Comparison of ENCODE assay signal across 16 cellular contexts in the genomic region with DNA sequence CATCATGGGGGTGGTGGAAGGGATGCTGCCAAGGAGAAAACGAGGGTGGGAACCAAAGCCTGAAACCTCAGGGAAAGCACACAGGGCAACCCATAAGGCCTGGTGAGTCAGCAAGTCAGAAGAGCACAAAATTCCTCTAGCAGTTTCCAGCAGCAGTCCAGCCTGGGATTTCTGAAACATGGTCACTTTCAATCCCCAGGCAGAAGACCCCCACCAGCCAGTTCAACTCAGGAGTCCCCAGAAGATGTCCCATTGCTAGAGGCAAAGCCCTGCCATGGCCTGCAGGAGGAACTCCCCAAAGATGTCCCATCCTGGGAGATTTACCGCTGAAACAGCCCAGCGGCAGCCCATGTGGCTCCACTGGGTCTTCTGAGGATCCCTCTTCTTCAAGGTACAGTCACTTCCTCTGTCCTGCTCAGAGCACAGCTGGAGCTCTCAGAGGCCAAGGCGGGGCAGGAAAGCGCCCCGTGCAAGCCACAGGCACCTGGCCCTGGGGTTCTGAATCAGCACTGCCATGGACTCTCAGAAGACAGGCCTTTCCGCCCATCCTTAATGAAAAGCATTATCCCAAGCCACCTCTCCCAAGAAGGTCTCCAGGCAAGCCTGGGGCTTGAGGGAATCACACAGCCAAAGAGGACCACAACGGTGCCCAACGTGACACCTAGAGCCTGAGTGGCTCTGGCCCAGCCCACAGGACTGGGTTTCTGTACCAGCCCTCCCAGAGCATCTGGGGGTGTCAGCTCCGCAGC.
DNase-seq lines count a peak whose midpoint lies in the region; ATAC-seq and TF ChIP-seq lines count a peak whose summit lies in the region.
"Had no signal": no experiment of that assay in that cellular context is flagged by ENCODE, and none has a peak within 500 bp of the region (broad histone marks: within the 10 kb centered on the region; RNA-seq: fewer than 3 reads in every experiment).

No MANE protein-coding gene starts in this region.

- no peak for TF ChIP-seq POLR2A in sigmoid colon (IDR thresholded peaks at IDR 0.05)

- no peaks in the 10 kb centered on the region for H3K9me3 ChIP-seq in BLaER1
- H3K9me3 ChIP-seq in WERI-Rb-1 (ENCODE audit: severe bottlenecking), result no peaks in the 10 kb centered on the region
- H3K9me3 ChIP-seq in sigmoid colon, result no peaks in the 10 kb centered on the region

- H3K4me3 ChIP-seq in BLaER1, result no peak overlapping the region
- no peak overlapping the region for H3K4me3 ChIP-seq in HL-60 (replicated peaks; ENCODE audit: insufficient read depth, low read length)
- H3K4me3 ChIP-seq in WERI-Rb-1 (ENCODE audit: low read depth, low read length), result no peak overlapping the region
- no peak overlapping the region for H3K4me3 ChIP-seq in sigmoid colon

- WGBS in sigmoid colon, 2 donors, result 83 to 88% methylated on average over 10 of the region's 10 CpGs

- H3K27me3 ChIP-seq in BLaER1, result no peaks in the 10 kb centered on the region
- H3K27me3 ChIP-seq in HL-60 (ENCODE audit: insufficient read depth, poor library complexity, severe bottlenecking), result no peaks in the 10 kb centered on the region
- no peaks in the 10 kb centered on the region for H3K27me3 ChIP-seq in WERI-Rb-1 (ENCODE audit: insufficient read depth, low read depth, severe bottlenecking)
- no peaks in the 10 kb centered on the region for H3K27me3 ChIP-seq in sigmoid colon

- ATAC-seq in HG03175 (IDR thresholded peaks at IDR 0.05; ENCODE audit: unreplicated experiment) (no peak), GM18870 (IDR thresholded peaks at IDR 0.05; ENCODE audit: unreplicated experiment) (no peak), HG03565 (IDR thresholded peaks at IDR 0.05; ENCODE audit: unreplicated experiment) (no peak)

- DNase-seq in HL-60 (ENCODE audit: low read depth in 1 of 2, low spot score in 1 of 2) (peak in 1 of 2 experiments; percentile 38), WERI-Rb-1 (no peak), sigmoid colon (peak; percentile 39)
- no peak for DNase-seq in activated CD4-positive, alpha-beta T cell treated with anti-CD3 and anti-CD28 coated beads for 48 hours
- DNase-seq: Calu3; CD4-positive, alpha-beta memory T cell; H7; NCI-H187; NCI-H345; NCI-H69; RPMI8226; SIG-M5 had no signal

- no peaks in the 10 kb centered on the region for H3K36me3 ChIP-seq in BLaER1
- no peaks in the 10 kb centered on the region for H3K36me3 ChIP-seq in WERI-Rb-1
- H3K36me3 ChIP-seq in sigmoid colon, result no peaks in the 10 kb centered on the region

- no peak overlapping the region for H3K27ac ChIP-seq in BLaER1
- H3K27ac ChIP-seq in HL-60 (replicated peaks), result peak overlapping the region; percentile 73
- H3K27ac ChIP-seq in WERI-Rb-1, result peak overlapping the region; percentile 18; the same call in 1 of the 2 replicates
- no peak overlapping the region for H3K27ac ChIP-seq in sigmoid colon

- H3K4me1 ChIP-seq in BLaER1, result peaks cover 23% of the 10 kb centered on the region
- H3K4me1 ChIP-seq in sigmoid colon, result no peaks in the 10 kb centered on the region

- peak overlapping the region; percentile 50; the same call in 1 of the 2 replicates for H3K4me2 ChIP-seq in BLaER1

- H3K9ac ChIP-seq in BLaER1, result no peak overlapping the region

- TF ChIP-seq EP300 in sigmoid colon (IDR thresholded peaks at IDR 0.05), result no peak

- intact Hi-C loops in sigmoid colon (cut with DNase I), result no loop called here

- TF ChIP-seq CTCF in HL-60 (IDR thresholded peaks at IDR 0.05; ENCODE audit: insufficient read depth, low read length) (no peak), WERI-Rb-1 (IDR thresholded peaks at IDR 0.05; ENCODE audit: low read depth, low read length) (no peak), sigmoid colon (IDR thresholded peaks at IDR 0.05) (no peak)

- no peaks in the 10 kb centered on the region for H4K20me1 ChIP-seq in BLaER1

Comparison
In these comparisons a context has a peak if more than half of its experiments do, and no peak if none do; other contexts are left out.
1. H3K27ac ChIP-seq: peak in HL-60 (single experiment) and WERI-Rb-1 (single experiment); none in BLaER1 (single experiment) and sigmoid colon (0 of 4).